In the genomic region with DNA sequence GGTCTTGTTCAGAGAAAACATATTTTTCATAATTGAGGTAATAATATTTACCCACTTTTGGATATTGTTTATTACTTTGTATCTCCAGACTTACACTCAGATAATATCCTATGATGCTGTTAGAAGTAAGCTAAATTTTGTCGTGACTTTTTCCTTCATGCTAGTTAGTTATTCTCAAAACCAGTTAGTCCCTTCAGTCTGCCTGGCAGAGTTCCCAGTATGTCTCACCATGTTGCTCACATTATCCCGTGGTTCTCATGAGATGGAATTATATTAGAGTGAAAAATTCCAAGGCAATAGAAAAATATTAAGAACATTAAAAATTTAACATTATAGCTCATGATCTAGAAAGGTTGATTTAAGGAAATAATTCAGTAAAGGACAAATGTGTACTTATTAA, we compare ENCODE assay signal across 24 cellular contexts.
DNase-seq lines count a peak whose midpoint lies in the region; ATAC-seq and TF ChIP-seq lines count a peak whose summit lies in the region.
"Had no signal": no experiment of that assay in that cellular context is flagged by ENCODE, and none has a peak within 500 bp of the region (broad histone marks: within the 10 kb centered on the region; RNA-seq: fewer than 3 reads in every experiment).

No MANE protein-coding gene starts in this region.

- H3K4me1 ChIP-seq in breast epithelium: no peaks in the 10 kb centered on the region
- H3K4me1 ChIP-seq: A549, ascending aorta, tibial nerve had no signal

- H3K4me1 Mint-ChIP-seq in MCF 10A (ENCODE audit: insufficient read depth, unreplicated experiment): peaks cover 11% of the 10 kb centered on the region
- H3K4me1 Mint-ChIP-seq: stimulated activated naive B cell treated with anti-CD40 and anti-IgM and Interleukin-4, amounts not matched to agents 10 μg/mL and 1 μg/mL and 100 μg/mL, for 72 hours had no signal

- BruUV-seq in MCF 10A (replicated peaks; lab: Mats Ljungman, UMichigan): no TSS peak

- H3K4me3 Mint-ChIP-seq in MCF 10A (ENCODE audit: unreplicated experiment): no peak overlapping the region
- H3K4me3 Mint-ChIP-seq: activated CD4-positive, alpha-beta memory T cell treated with anti-CD3 and anti-CD28 coated beads for 36 hours; activated naive CD4-positive, alpha-beta T cell treated with anti-CD3 and anti-CD28 coated beads for 36 hours; natural killer cell treated with Interleukin-12 subunit alpha and Interleukin-12 subunit beta and Interleukin-15 and Interleukin-18, amount 100 ng/mL, for 72 hours; stimulated activated naive B cell treated with anti-CD40 and anti-IgM and Interleukin-4, amounts not matched to agents 10 μg/mL and 1 μg/mL and 100 μg/mL, for 72 hours had no signal

- TF ChIP-seq CTCF in MCF 10A (IDR thresholded peaks at IDR 0.05; ENCODE audit: unreplicated experiment) (no peak), breast epithelium (IDR thresholded peaks at IDR 0.05) (no peak)

- H3K36me3 ChIP-seq in breast epithelium: no peaks in the 10 kb centered on the region
- H3K36me3 ChIP-seq: ascending aorta, tibial nerve had no signal

- intact Hi-C loops in MCF 10A (cut with micrococcal nuclease) (no loop called here), breast epithelium (cut with DNase I; ENCODE audit: low total_unique reads) (no loop called here)

- H3K27me3 Mint-ChIP-seq in MCF 10A (ENCODE audit: insufficient read depth, unreplicated experiment): no peaks in the 10 kb centered on the region
- H3K27me3 Mint-ChIP-seq: natural killer cell treated with Interleukin-12 subunit alpha and Interleukin-12 subunit beta and Interleukin-15 and Interleukin-18, amount 100 ng/mL, for 72 hours; stimulated activated naive B cell treated with anti-CD40 and anti-IgM and Interleukin-4, amounts not matched to agents 10 μg/mL and 1 μg/mL and 100 μg/mL, for 72 hours had no signal

- no peaks in the 10 kb centered on the region for H3K9me3 Mint-ChIP-seq in MCF 10A (ENCODE audit: unreplicated experiment)
- H3K9me3 Mint-ChIP-seq: activated CD4-positive, alpha-beta memory T cell treated with anti-CD3 and anti-CD28 coated beads for 36 hours; activated naive CD4-positive, alpha-beta T cell treated with anti-CD3 and anti-CD28 coated beads for 36 hours; stimulated activated naive B cell treated with anti-CD40 and anti-IgM and Interleukin-4, amounts not matched to agents 10 μg/mL and 1 μg/mL and 100 μg/mL, for 72 hours had no signal

- H3K9me3 ChIP-seq in breast epithelium: no peaks in the 10 kb centered on the region
- H3K9me3 ChIP-seq: A549, ascending aorta, tibial nerve had no signal

- peaks cover 6% of the 10 kb centered on the region for H3K36me3 Mint-ChIP-seq in MCF 10A (ENCODE audit: insufficient read depth, unreplicated experiment)
- H3K36me3 Mint-ChIP-seq: activated CD4-positive, alpha-beta memory T cell treated with anti-CD3 and anti-CD28 coated beads for 36 hours; natural killer cell treated with Interleukin-12 subunit alpha and Interleukin-12 subunit beta and Interleukin-15 and Interleukin-18, amount 100 ng/mL, for 72 hours; stimulated activated naive B cell treated with anti-CD40 and anti-IgM and Interleukin-4, amounts not matched to agents 10 μg/mL and 1 μg/mL and 100 μg/mL, for 72 hours had no signal

- H3K27ac ChIP-seq in breast epithelium: no peak overlapping the region
- H3K27ac ChIP-seq: A549, ascending aorta, hepatocyte, tibial nerve had no signal

- no peak overlapping the region for H3K4me3 ChIP-seq in breast epithelium
- H3K4me3 ChIP-seq: A549, ascending aorta, hepatocyte, tibial nerve had no signal

- no peak overlapping the region for H3K27ac Mint-ChIP-seq in MCF 10A (ENCODE audit: low read depth, unreplicated experiment)
- H3K27ac Mint-ChIP-seq: activated CD4-positive, alpha-beta memory T cell treated with anti-CD3 and anti-CD28 coated beads for 36 hours; activated naive CD4-positive, alpha-beta T cell treated with anti-CD3 and anti-CD28 coated beads for 36 hours; natural killer cell treated with Interleukin-12 subunit alpha and Interleukin-12 subunit beta and Interleukin-15 and Interleukin-18, amount 100 ng/mL, for 72 hours; stimulated activated naive B cell treated with anti-CD40 and anti-IgM and Interleukin-4, amounts not matched to agents 10 μg/mL and 1 μg/mL and 100 μg/mL, for 72 hours had no signal

- no peaks in the 10 kb centered on the region for H3K27me3 ChIP-seq in breast epithelium
- H3K27me3 ChIP-seq: ascending aorta, hepatocyte, tibial nerve had no signal

- POLR2A ChIA-PET in MCF 10A (lab: Yijun Ruan, JAX): no interaction called here

- DNase-seq in MCF 10A (ENCODE audit: unreplicated experiment): peak; percentile 40
- DNase-seq in breast epithelium (ENCODE audit: low spot score in 2 of 2): no peak
- DNase-seq in astrocyte of the hippocampus (ENCODE audit: low read depth, low spot score): peak; percentile 72
- peak; percentile 29 for DNase-seq in fibroblast of the conjunctiva (ENCODE audit: low read depth)
- DNase-seq in NOMO-1 treated with dmso at 0.1 percent for 144 hours (lab: John Stamatoyannopoulos, UW; ENCODE audit: unreplicated experiment): no peak
- DNase-seq in Ammon's horn (ENCODE audit: low spot score): no peak
- DNase-seq in GOT3 (lab: John Stamatoyannopoulos, UW): no peak
- DNase-seq: activated CD4-positive, alpha-beta memory T cell treated with anti-CD3 and anti-CD28 coated beads for 36 hours; activated naive CD4-positive, alpha-beta T cell treated with anti-CD3 and anti-CD28 coated beads for 36 hours; activated T-cell treated with anti-CD3 and anti-CD28 coated beads, Interleukin-2, amount 50 U/mL, for 1 hour; DND-41; erythroblast; H7; kidney; mesenchymal stem cell; NCI-H2029 treated with DMSO at 0.1 percent for 48 hours; stimulated activated CD4-positive, alpha-beta T cell treated with anti-CD3 and anti-CD28 coated beads, Interleukin-15, amount 100 ng/mL, for 24 hours; stimulated activated naive B cell treated with anti-CD40 and anti-IgM and Interleukin-4, amounts not matched to agents 10 μg/mL and 1 μg/mL and 100 μg/mL, for 72 hours had no signal

- no peak for TF ChIP-seq POLR2A in breast epithelium (IDR thresholded peaks at IDR 0.05)

- no peak for ATAC-seq in GM21526 (IDR thresholded peaks at IDR 0.05; ENCODE audit: low FRiP score, unreplicated experiment)
- ATAC-seq: A549; natural killer cell treated with Interleukin-12 subunit alpha and Interleukin-12 subunit beta and Interleukin-15 and Interleukin-18, amount 100 ng/mL, for 72 hours; stimulated activated naive B cell treated with anti-CD40 and anti-IgM and Interleukin-4, amounts not matched to agents 10 μg/mL and 1 μg/mL and 100 μg/mL, for 72 hours had no signal

- CTCF ChIA-PET in MCF 10A (lab: Yijun Ruan, JAX): interaction anchor here (1.0 kb wide), 1 partner anchor 16 kb away, joined by 4 read pairs; no protein-coding TSS in a partner anchor

Comparison
In these comparisons a context has a peak if more than half of its experiments do, and no peak if none do; other contexts are left out.
1. DNase-seq: peak in MCF 10A (single experiment), astrocyte of the hippocampus (single experiment) and fibroblast of the conjunctiva (single experiment); none in breast epithelium (0 of 2), NOMO-1 treated with dmso at 0.1 percent for 144 hours (single experiment), Ammon's horn (single experiment) and GOT3 (single experiment).